8 cellular contexts compared by ENCODE assay signal in the genomic region with DNA sequence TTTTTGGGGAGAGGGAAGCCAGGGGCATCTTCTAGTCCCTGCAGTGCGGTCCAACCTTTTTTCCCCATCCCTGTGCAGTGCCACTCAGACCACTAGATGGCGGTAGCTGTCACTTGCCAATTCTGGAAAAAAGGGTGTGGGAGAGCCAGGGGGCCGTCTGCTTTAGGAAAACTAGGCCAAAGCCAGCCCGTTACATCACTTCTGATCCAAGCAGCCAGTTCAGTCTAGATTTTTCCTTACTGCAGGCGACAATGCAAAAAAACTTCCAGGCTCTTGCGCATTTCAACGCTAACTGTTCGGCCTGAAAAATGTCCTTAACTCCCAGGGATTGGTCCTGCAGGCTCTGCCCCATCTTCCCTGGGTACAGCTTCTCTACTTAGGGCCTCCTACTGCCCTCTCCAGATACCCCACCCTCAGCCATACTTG.
DNase-seq lines count a peak whose midpoint lies in the region; ATAC-seq, FAIRE-seq and TF ChIP-seq lines count a peak whose summit lies in the region.

No MANE protein-coding gene starts in this region.

- CTCF ChIA-PET in activated naive CD4-positive, alpha-beta T cell treated with anti-CD3 and anti-CD28 coated beads, Interleukin-2, amount 10 ng/mL, durations not matched to agents 7 days and 5 days (lab: Charles Lee): interaction anchor here (1.2 to 5.3 kb wide), 4 partner anchors 259 to 374 kb away, joined by 3 to 67 read pairs (median 17); no protein-coding TSS in a partner anchor

- intact Hi-C loops in pancreas (cut with DNase I): loop anchor here in 1 of 3 donors (10.0 kb wide), 1 partner anchor 370 kb away; no protein-coding TSS in a partner anchor

- H3K27me3 Mint-ChIP-seq in activated naive CD4-positive, alpha-beta T cell treated with anti-CD3 and anti-CD28 coated beads, Interleukin-2, amount 10 ng/mL, durations not matched to agents 7 days and 5 days: peaks cover 10% of the 10 kb centered on the region
- H3K27me3 Mint-ChIP-seq in type B pancreatic cell: peaks cover 31% of the 10 kb centered on the region

- no peaks in the 10 kb centered on the region for H3K36me3 ChIP-seq in pancreas

- H3K4me3 Mint-ChIP-seq in activated naive CD4-positive, alpha-beta T cell treated with anti-CD3 and anti-CD28 coated beads, Interleukin-2, amount 10 ng/mL, durations not matched to agents 7 days and 5 days: no peak overlapping the region
- no peak overlapping the region for H3K4me3 Mint-ChIP-seq in type B pancreatic cell

- no peaks in the 10 kb centered on the region for H3K4me1 ChIP-seq in pancreas

- peaks cover 0 to 6% (median 0%) of the 10 kb centered on the region in 4 donors for H3K27me3 ChIP-seq in pancreas

- no peak for TF ChIP-seq POLR2A in GM18505 (IDR thresholded peaks at IDR 0.05; ENCODE audit: borderline replicate concordance, extremely low read depth, insufficient read depth, insufficient read length)

- ATAC-seq in pancreas (peak; percentile 61 to 88 (median 87)), GM18505 (IDR thresholded peaks at IDR 0.05; ENCODE audit: unreplicated experiment) (no peak)

- no peaks in the 10 kb centered on the region for H3K4me1 Mint-ChIP-seq in activated naive CD4-positive, alpha-beta T cell treated with anti-CD3 and anti-CD28 coated beads, Interleukin-2, amount 10 ng/mL, durations not matched to agents 7 days and 5 days
- no peaks in the 10 kb centered on the region for H3K4me1 Mint-ChIP-seq in type B pancreatic cell (ENCODE audit: unreplicated experiment)

- no peak overlapping the region for H3K4me3 ChIP-seq in pancreas

- no peak for DNase-seq in D721Med (ENCODE audit: insufficient read length, low spot score)
- DNase-seq in HK-2 (ENCODE audit: unreplicated experiment): peak; percentile 48
- DNase-seq in RPMI7951 (ENCODE audit: low read depth): peak; percentile 48
- DNase-seq in activated naive CD4-positive, alpha-beta T cell treated with anti-CD3 and anti-CD28 coated beads, Interleukin-2, amount 10 ng/mL, durations not matched to agents 7 days and 5 days: peak; percentile 55
- peak; percentile 38 for DNase-seq in glomerular visceral epithelial cell (ENCODE audit: extremely low spot score)
- DNase-seq in pancreas: peak in 5 of 6 donors; percentile 25 to 71 (median 58)
- DNase-seq in type B pancreatic cell (ENCODE audit: extremely low spot score, unreplicated experiment): peak; percentile 77

- TF ChIP-seq CTCF in D721Med (IDR thresholded peaks at IDR 0.05; ENCODE audit: insufficient read depth, missing control alignments) (peak; percentile 96), pancreas (IDR thresholded peaks at IDR 0.05) (peak; percentile 88 to 97 (median 93)), type B pancreatic cell (conservative IDR thresholded peaks at IDR 0.05) (peak; percentile 96)

- WGBS in pancreas, 2 donors: 37 to 44% methylated on average over 8 of the region's 8 CpGs

- FAIRE-seq in D721Med (lab: Jason Lieb, UNC) (no peak), pancreas (lab: Jason Lieb, UNC) (no peak)

- H3K9me3 Mint-ChIP-seq in activated naive CD4-positive, alpha-beta T cell treated with anti-CD3 and anti-CD28 coated beads, Interleukin-2, amount 10 ng/mL, durations not matched to agents 7 days and 5 days: no peaks in the 10 kb centered on the region
- no peaks in the 10 kb centered on the region for H3K9me3 Mint-ChIP-seq in type B pancreatic cell

- H3K27ac ChIP-seq in pancreas: no peak overlapping the region

- no peak overlapping the region for H3K27ac Mint-ChIP-seq in activated naive CD4-positive, alpha-beta T cell treated with anti-CD3 and anti-CD28 coated beads, Interleukin-2, amount 10 ng/mL, durations not matched to agents 7 days and 5 days
- no peak overlapping the region for H3K27ac Mint-ChIP-seq in type B pancreatic cell

- H3K9me3 ChIP-seq in pancreas: no peaks in the 10 kb centered on the region

- no peaks in the 10 kb centered on the region for H3K36me3 Mint-ChIP-seq in activated naive CD4-positive, alpha-beta T cell treated with anti-CD3 and anti-CD28 coated beads, Interleukin-2, amount 10 ng/mL, durations not matched to agents 7 days and 5 days
- no peaks in the 10 kb centered on the region for H3K36me3 Mint-ChIP-seq in type B pancreatic cell
